Comparison of ENCODE assay signal across 8 cellular contexts in the genomic region with DNA sequence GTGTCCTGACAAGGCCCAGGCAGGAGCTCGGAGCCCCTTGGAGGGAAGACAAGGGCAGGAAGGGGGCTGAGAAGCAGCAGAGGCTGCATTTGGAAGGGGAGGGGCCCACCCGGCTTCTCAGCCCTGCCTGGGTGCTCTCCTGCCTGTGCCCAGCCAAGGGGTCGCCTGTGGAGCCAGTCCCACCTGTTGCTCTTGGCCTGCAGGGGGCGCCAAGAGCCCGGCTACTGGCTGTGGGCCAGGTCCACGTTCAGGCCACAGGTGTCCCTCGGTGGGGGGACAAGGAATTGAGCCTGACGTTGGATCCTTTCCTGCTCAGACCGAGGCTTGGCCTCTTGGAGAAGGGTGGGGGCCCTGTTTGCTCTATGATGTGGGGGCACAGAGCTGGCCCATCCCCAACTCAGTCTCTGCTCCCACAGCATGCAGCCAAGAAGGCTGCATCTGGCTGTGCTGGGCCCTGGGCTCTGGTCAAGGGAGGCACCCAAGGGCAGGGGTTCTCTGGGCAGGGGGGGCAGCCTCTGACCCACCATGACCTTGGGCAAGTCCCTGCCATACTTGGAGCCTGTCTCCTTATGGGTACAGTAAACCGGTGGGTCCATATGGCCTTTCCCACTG. TPM values are rescaled to one million over a fixed set of nuclear protein-coding genes. Genes with fewer than 3 reads are reported as not detected.
DNase-seq lines count a peak whose midpoint lies in the region; ATAC-seq and TF ChIP-seq lines count a peak whose summit lies in the region.

No MANE protein-coding gene starts in this region.

- H3K27ac ChIP-seq in fibroblast of lung (ENCODE audit: insufficient read depth, low read length) (no peak overlapping the region), sigmoid colon (no peak overlapping the region)

- no peaks in the 10 kb centered on the region for H4K20me1 ChIP-seq in fibroblast of lung (ENCODE audit: control insufficient read depth, extremely low read depth, insufficient read depth, low read length)

- no peak overlapping the region for H3K9ac ChIP-seq in fibroblast of lung (ENCODE audit: insufficient read depth, low read length)

- WGBS in sigmoid colon, 2 donors = 17 to 22% methylated on average over 10 of the region's 10 CpGs

- H3K27me3 ChIP-seq in fibroblast of lung (ENCODE audit: control insufficient read depth, insufficient read depth, low read length) (no peaks in the 10 kb centered on the region), sigmoid colon (no peaks in the 10 kb centered on the region)

- H3K9me3 ChIP-seq in fibroblast of lung (ENCODE audit: control insufficient read depth, insufficient read depth, low read depth, low read length) (no peaks in the 10 kb centered on the region), sigmoid colon (no peaks in the 10 kb centered on the region)

- TF ChIP-seq EP300 in sigmoid colon (IDR thresholded peaks at IDR 0.05) = no peak

- no peak for TF ChIP-seq POLR2A in sigmoid colon (IDR thresholded peaks at IDR 0.05)

- H3K4me2 ChIP-seq in fibroblast of lung (ENCODE audit: extremely low read depth, insufficient read depth, low read length) = peak overlapping the region; percentile 29

- no peaks in the 10 kb centered on the region for H3K36me3 ChIP-seq in fibroblast of lung (ENCODE audit: control insufficient read depth, insufficient read depth, low read length)
- H3K36me3 ChIP-seq in sigmoid colon = no peaks in the 10 kb centered on the region

- no peak for ATAC-seq in HG03039 (IDR thresholded peaks at IDR 0.05; ENCODE audit: unreplicated experiment)
- ATAC-seq in HG03342 (IDR thresholded peaks at IDR 0.05; ENCODE audit: unreplicated experiment) = no peak

- H3K4me3 ChIP-seq in fibroblast of lung (replicated peaks in 1 of 4; ENCODE audit: control extremely low read depth in 1 of 4, insufficient read depth in 1 of 4, low read depth in 3 of 4, low read length in 4 of 4) = no peak overlapping the region
- no peak overlapping the region for H3K4me3 ChIP-seq in sigmoid colon

- DNase-seq in DMS 273 (lab: John Stamatoyannopoulos, UW; ENCODE audit: unreplicated experiment) = peak; percentile 79
- no peak for DNase-seq in DMS 273 treated with DMSO at 0.1 percent for 48 hours (lab: John Stamatoyannopoulos, UW)
- peak; percentile 56 for DNase-seq in NCI-H345 (lab: John Stamatoyannopoulos, UW)
- DNase-seq in activated CD8-positive, alpha-beta memory T cell treated with anti-CD3 and anti-CD28 coated beads, Interleukin-2, amount 50 U/mL, for 48 hours = peak; percentile 87
- no peak for DNase-seq in fibroblast of lung (ENCODE audit: low read depth in 2 of 2)
- DNase-seq in sigmoid colon = no peak

- TF ChIP-seq CTCF in fibroblast of lung (conservative IDR thresholded peaks at IDR 0.05 in 1 of 2, IDR thresholded peaks at IDR 0.05 in 1 of 2; ENCODE audit: low read depth in 1 of 2, low read length in 2 of 2) (peak; percentile 36 to 59), sigmoid colon (IDR thresholded peaks at IDR 0.05) (peak in 3 of 4 experiments; percentile 26 to 53 (median 46))

- intact Hi-C loops in sigmoid colon (cut with DNase I) = no loop called here

- no peaks in the 10 kb centered on the region for H3K79me2 ChIP-seq in fibroblast of lung (ENCODE audit: control insufficient read depth, insufficient read depth, low read length)

- H3K4me1 ChIP-seq in fibroblast of lung (ENCODE audit: control insufficient read depth, extremely low read depth, insufficient read depth, low read length) (peaks cover 8% of the 10 kb centered on the region), sigmoid colon (peaks cover 0 to 14% (median 10%) of the 10 kb centered on the region in 4 donors)

- no peak overlapping the region for H2AFZ ChIP-seq in fibroblast of lung (ENCODE audit: low read length)

RNA-seq across cellular contexts. Expression of a gene that starts 10.9 kb away (rescaled TPM):
- under 0.01 TPM in 1 of 2 replicates, not detected in the other for total RNA-seq in fibroblast of lung
- not detected in 2 replicates for polyA plus RNA-seq in fibroblast of lung
- 0.03 TPM in 1 of 2 replicates, not detected in the other for polyA plus RNA-seq in fibroblast of lung (2012)
- not detected in 2 replicates for polyA minus RNA-seq in fibroblast of lung (ENCODE audit: low replicate concordance)
- total RNA-seq in sigmoid colon = under 1 TPM; 0.14 to 0.36 (median 0.22) TPM
- polyA plus RNA-seq in sigmoid colon = 1 to 10 TPM in 1 of 3 donors, under 1 TPM in 2; 0.60 to 1.2 (median 0.92) TPM

Comparison
In these comparisons a context has a peak if more than half of its experiments do, and no peak if none do; other contexts are left out.
1. DNase-seq: peak in DMS 273 (single experiment), NCI-H345 (single experiment) and activated CD8-positive, alpha-beta memory T cell treated with anti-CD3 and anti-CD28 coated beads, Interleukin-2, amount 50 U/mL, for 48 hours (single experiment); none in DMS 273 treated with DMSO at 0.1 percent for 48 hours (single experiment), fibroblast of lung (0 of 2) and sigmoid colon (single experiment).